23 cellular contexts compared by ENCODE assay signal in the genomic region with DNA sequence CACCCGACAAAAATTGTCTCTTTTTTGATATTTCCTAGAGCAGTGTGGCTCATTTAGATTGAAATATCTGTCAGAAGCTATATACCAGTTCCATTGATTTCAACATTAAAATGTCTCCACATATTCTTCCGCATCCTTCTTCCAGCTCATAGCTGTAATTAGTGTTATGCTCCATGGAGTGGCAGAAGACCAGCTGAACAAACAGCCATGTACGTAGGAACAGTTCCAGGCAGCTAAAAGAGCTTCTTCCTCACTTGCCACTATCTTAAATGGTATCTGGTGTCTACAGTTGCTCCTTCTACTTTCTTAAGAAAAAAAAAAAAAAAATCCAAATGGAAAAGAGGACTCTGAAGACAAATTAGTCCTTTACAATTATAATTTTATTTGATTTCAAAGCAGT.
"Had no signal": no experiment of that assay in that cellular context is flagged by ENCODE, and none has a peak within 500 bp of the region (broad histone marks: within the 10 kb centered on the region; RNA-seq: fewer than 3 reads in every experiment).

No MANE protein-coding gene starts in this region.

- DNase-seq: activated CD4-positive, alpha-beta memory T cell treated with anti-CD3 and anti-CD28 coated beads, Interleukin-2, amount 10 ng/mL, durations not matched to agents 7 days and 5 days; activated CD4-positive, alpha-beta T cell treated with anti-CD3 and anti-CD28 coated beads, Interleukin-2, amount 10 ng/mL, durations not matched to agents 24 days and 14 days; activated CD8-positive, alpha-beta memory T cell treated with anti-CD3 and anti-CD28 coated beads, Interleukin-2, amount 10 ng/mL, durations not matched to agents 7 days and 5 days; activated gamma-delta T cell; activated naive CD4-positive, alpha-beta T cell treated with anti-CD3 and anti-CD28 coated beads, Interleukin-2, amount 50 U/mL, for 16 hours; activated naive CD8-positive, alpha-beta T cell treated with anti-CD3 and anti-CD28 coated beads, Interleukin-2, amount 50 U/mL, for 24 hours; effector CD4-positive, alpha-beta T cell; heart left ventricle; islet precursor cell; left colon; mucosa of descending colon; nephron progenitor cell; pancreas; psoas muscle; right cardiac atrium; stimulated activated CD4-positive, alpha-beta T cell treated with anti-CD3 and anti-CD28 coated beads, Interleukin-1b, Interleukin-23, amount 100 ng/mL, for 48 hours; substantia nigra; thyroid gland had no signal

- H3K9me3 Mint-ChIP-seq: activated CD4-positive, alpha-beta T cell treated with anti-CD3 and anti-CD28 coated beads, Interleukin-2, amount 10 ng/mL, durations not matched to agents 24 days and 14 days; activated T-helper 1 cell treated with anti-CD3 and anti-CD28 coated beads, Interleukin-12 subunit alpha, Interleukin-12 subunit beta, Interleukin-2, Interleukin-4 antibody, amounts not matched to agents 30 ng/mL and 10 ng/mL and 1 ng/mL, durations not matched to agents 14 hours and 24 hours and 36 hours; dendritic cell treated with granulocyte-macrophage colony-stimulating factor and Interleukin-4, amounts not matched to agents 40 ng/mL and 50 ng/mL, for 4 days; nephron progenitor cell had no signal

- H3K9me3 ChIP-seq: heart left ventricle, mucosa of descending colon, pancreas, psoas muscle, thyroid gland had no signal

- H3K27ac Mint-ChIP-seq: activated CD4-positive, alpha-beta memory T cell treated with anti-CD3 and anti-CD28 coated beads, Interleukin-2, amount 10 ng/mL, durations not matched to agents 7 days and 5 days; activated CD4-positive, alpha-beta T cell treated with anti-CD3 and anti-CD28 coated beads, Interleukin-2, amount 10 ng/mL, durations not matched to agents 24 days and 14 days; activated CD8-positive, alpha-beta memory T cell treated with anti-CD3 and anti-CD28 coated beads, Interleukin-2, amount 10 ng/mL, durations not matched to agents 7 days and 5 days; activated naive CD8-positive, alpha-beta T cell treated with anti-CD3 and anti-CD28 coated beads, Interleukin-2, amount 50 U/mL, for 24 hours; activated T-helper 1 cell treated with anti-CD3 and anti-CD28 coated beads, Interleukin-12 subunit alpha, Interleukin-12 subunit beta, Interleukin-2, Interleukin-4 antibody, amounts not matched to agents 30 ng/mL and 10 ng/mL and 1 ng/mL, durations not matched to agents 14 hours and 24 hours and 36 hours; dendritic cell treated with granulocyte-macrophage colony-stimulating factor and Interleukin-4, amounts not matched to agents 40 ng/mL and 50 ng/mL, for 4 days; memory B cell; nephron progenitor cell; stimulated activated naive CD8-positive, alpha-beta T cell treated with anti-CD3 and anti-CD28 coated beads, Interleukin-15, Interleukin-2, amounts not matched to agents 100 ng/mL and 50 ng/mL, for 24 hours had no signal

- ATAC-seq: activated CD4-positive, CD25-positive, alpha-beta regulatory T cell treated with anti-CD3 and anti-CD28 coated beads, Interleukin-2, amount 50 U/mL, for 24 hours; activated CD8-positive, alpha-beta memory T cell treated with anti-CD3 and anti-CD28 coated beads, Interleukin-2, amount 10 ng/mL, durations not matched to agents 7 days and 5 days; activated naive CD8-positive, alpha-beta T cell treated with anti-CD3 and anti-CD28 coated beads, Interleukin-2, amount 50 U/mL, for 24 hours; heart left ventricle; left colon; mucosa of descending colon; pancreas; psoas muscle; right cardiac atrium had no signal

- H3K4me1 Mint-ChIP-seq: activated CD4-positive, alpha-beta memory T cell treated with anti-CD3 and anti-CD28 coated beads, Interleukin-2, amount 10 ng/mL, durations not matched to agents 7 days and 5 days; activated CD4-positive, alpha-beta T cell treated with anti-CD3 and anti-CD28 coated beads, Interleukin-2, amount 10 ng/mL, durations not matched to agents 24 days and 14 days; activated CD8-positive, alpha-beta memory T cell treated with anti-CD3 and anti-CD28 coated beads, Interleukin-2, amount 10 ng/mL, durations not matched to agents 7 days and 5 days; activated naive CD8-positive, alpha-beta T cell treated with anti-CD3 and anti-CD28 coated beads, Interleukin-2, amount 50 U/mL, for 24 hours; memory B cell; nephron progenitor cell had no signal

- H3K4me1 ChIP-seq: heart left ventricle, pancreas, psoas muscle, thyroid gland had no signal

- H3K27ac ChIP-seq: heart left ventricle, pancreas, psoas muscle, thyroid gland had no signal

- H3K36me3 Mint-ChIP-seq: activated CD8-positive, alpha-beta memory T cell treated with anti-CD3 and anti-CD28 coated beads, Interleukin-2, amount 10 ng/mL, durations not matched to agents 7 days and 5 days; memory B cell had no signal

- H3K4me3 Mint-ChIP-seq: activated CD4-positive, alpha-beta memory T cell treated with anti-CD3 and anti-CD28 coated beads, Interleukin-2, amount 10 ng/mL, durations not matched to agents 7 days and 5 days; activated CD4-positive, alpha-beta T cell treated with anti-CD3 and anti-CD28 coated beads, Interleukin-2, amount 10 ng/mL, durations not matched to agents 24 days and 14 days; activated CD8-positive, alpha-beta memory T cell treated with anti-CD3 and anti-CD28 coated beads, Interleukin-2, amount 10 ng/mL, durations not matched to agents 7 days and 5 days; activated naive CD8-positive, alpha-beta T cell treated with anti-CD3 and anti-CD28 coated beads, Interleukin-2, amount 50 U/mL, for 24 hours; activated T-helper 1 cell treated with anti-CD3 and anti-CD28 coated beads, Interleukin-12 subunit alpha, Interleukin-12 subunit beta, Interleukin-2, Interleukin-4 antibody, amounts not matched to agents 30 ng/mL and 10 ng/mL and 1 ng/mL, durations not matched to agents 14 hours and 24 hours and 36 hours; dendritic cell treated with granulocyte-macrophage colony-stimulating factor and Interleukin-4, amounts not matched to agents 40 ng/mL and 50 ng/mL, for 4 days; memory B cell; nephron progenitor cell; stimulated activated naive CD8-positive, alpha-beta T cell treated with anti-CD3 and anti-CD28 coated beads, Interleukin-15, Interleukin-2, amounts not matched to agents 100 ng/mL and 50 ng/mL, for 24 hours had no signal

- H3K36me3 ChIP-seq: heart left ventricle, pancreas, thyroid gland had no signal

- H3K4me3 ChIP-seq: heart left ventricle, mucosa of descending colon, pancreas, psoas muscle, thyroid gland had no signal

- H3K27me3 Mint-ChIP-seq: activated CD4-positive, alpha-beta memory T cell treated with anti-CD3 and anti-CD28 coated beads, Interleukin-2, amount 10 ng/mL, durations not matched to agents 7 days and 5 days; activated CD4-positive, alpha-beta T cell treated with anti-CD3 and anti-CD28 coated beads, Interleukin-2, amount 10 ng/mL, durations not matched to agents 24 days and 14 days; activated CD8-positive, alpha-beta memory T cell treated with anti-CD3 and anti-CD28 coated beads, Interleukin-2, amount 10 ng/mL, durations not matched to agents 7 days and 5 days; activated naive CD8-positive, alpha-beta T cell treated with anti-CD3 and anti-CD28 coated beads, Interleukin-2, amount 50 U/mL, for 24 hours; dendritic cell treated with granulocyte-macrophage colony-stimulating factor and Interleukin-4, amounts not matched to agents 40 ng/mL and 50 ng/mL, for 4 days; memory B cell; stimulated activated naive CD8-positive, alpha-beta T cell treated with anti-CD3 and anti-CD28 coated beads, Interleukin-15, Interleukin-2, amounts not matched to agents 100 ng/mL and 50 ng/mL, for 24 hours had no signal
